15 cellular contexts compared by ENCODE assay signal in the genomic region with DNA sequence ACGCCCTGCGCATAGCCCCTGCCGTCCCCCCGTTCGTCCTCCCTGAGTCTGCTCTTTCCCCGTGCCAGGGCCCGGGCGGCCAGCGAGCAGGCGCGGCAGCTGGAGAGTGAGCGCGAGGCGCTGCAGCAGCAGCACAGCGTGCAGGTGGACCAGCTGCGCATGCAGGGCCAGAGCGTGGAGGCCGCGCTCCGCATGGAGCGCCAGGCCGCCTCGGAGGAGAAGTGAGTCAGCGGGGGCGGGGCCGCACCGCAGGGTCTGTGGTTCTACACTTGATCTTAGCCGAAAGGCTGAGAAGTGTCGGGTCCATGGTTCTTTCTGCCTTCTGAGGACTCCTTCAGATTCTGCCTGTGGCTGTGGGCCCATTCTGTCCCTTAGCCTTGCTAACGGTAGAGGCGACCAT. TPM values are rescaled to one million over a fixed set of nuclear protein-coding genes. Genes with fewer than 3 reads are reported as not detected.
"Had no signal": no experiment of that assay in that cellular context is flagged by ENCODE, and none has a peak within 500 bp of the region (broad histone marks: within the 10 kb centered on the region; RNA-seq: fewer than 3 reads in every experiment).

No MANE protein-coding gene starts in this region.

RNA-seq across cellular contexts. Expression of a gene that starts 24.6 kb away (rescaled TPM):
- total RNA-seq: activated CD4-positive, alpha-beta memory T cell treated with anti-CD3 and anti-CD28 coated beads, Interleukin-2, amount 10 ng/mL, durations not matched to agents 7 days and 5 days; activated CD4-positive, alpha-beta T cell treated with anti-CD3 and anti-CD28 coated beads for 36 hours; activated CD4-positive, alpha-beta T cell treated with anti-CD3 and anti-CD28 coated beads, Interleukin-2, amount 10 ng/mL, durations not matched to agents 7 days and 5 days; activated CD8-positive, alpha-beta memory T cell treated with anti-CD3 and anti-CD28 coated beads, Interleukin-2, amount 10 ng/mL, durations not matched to agents 7 days and 5 days; activated CD8-positive, alpha-beta T cell treated with anti-CD3 and anti-CD28 coated beads, Interleukin-2, amount 10 ng/mL, durations not matched to agents 7 days and 5 days; activated naive CD8-positive, alpha-beta T cell treated with anti-CD3 and anti-CD28 coated beads, Interleukin-2, amount 10 ng/mL, durations not matched to agents 7 days and 5 days; activated T-helper 2 cell treated with anti-CD3 and anti-CD28 coated beads, Interferon-gamma antibody, Interleukin-2, Interleukin-4, amounts not matched to agents 10 μg/mL and 5 μg/mL and 100 μg/mL, durations not matched to agents 14 hours and 24 hours and 36 hours; ascending aorta; bronchial epithelial cell; cardiac muscle cell; chondrocyte; T-helper 1 cell treated with Interleukin-12 subunit alpha and Interleukin-12 subunit beta and Interleukin-4 antibody, amounts not matched to agents 30 ng/mL and 1 ng/mL, for 36 hours; T-helper 17 cell; T-helper 2 cell treated with Interferon-gamma antibody and Interleukin-4, amounts not matched to agents 100 ng/mL and 5 ng/mL, for 36 hours; WTC11 had no signal
- polyA plus RNA-seq: cardiac muscle cell had no signal

RNA-seq across cellular contexts. Expression of a gene that starts 58.7 kb away (rescaled TPM):
- total RNA-seq: activated CD4-positive, alpha-beta memory T cell treated with anti-CD3 and anti-CD28 coated beads, Interleukin-2, amount 10 ng/mL, durations not matched to agents 7 days and 5 days; activated CD4-positive, alpha-beta T cell treated with anti-CD3 and anti-CD28 coated beads for 36 hours; activated CD4-positive, alpha-beta T cell treated with anti-CD3 and anti-CD28 coated beads, Interleukin-2, amount 10 ng/mL, durations not matched to agents 7 days and 5 days; activated CD8-positive, alpha-beta memory T cell treated with anti-CD3 and anti-CD28 coated beads, Interleukin-2, amount 10 ng/mL, durations not matched to agents 7 days and 5 days; activated CD8-positive, alpha-beta T cell treated with anti-CD3 and anti-CD28 coated beads, Interleukin-2, amount 10 ng/mL, durations not matched to agents 7 days and 5 days; activated naive CD8-positive, alpha-beta T cell treated with anti-CD3 and anti-CD28 coated beads, Interleukin-2, amount 10 ng/mL, durations not matched to agents 7 days and 5 days; activated T-helper 2 cell treated with anti-CD3 and anti-CD28 coated beads, Interferon-gamma antibody, Interleukin-2, Interleukin-4, amounts not matched to agents 10 μg/mL and 5 μg/mL and 100 μg/mL, durations not matched to agents 14 hours and 24 hours and 36 hours; ascending aorta; bronchial epithelial cell; cardiac muscle cell; chondrocyte; T-helper 1 cell treated with Interleukin-12 subunit alpha and Interleukin-12 subunit beta and Interleukin-4 antibody, amounts not matched to agents 30 ng/mL and 1 ng/mL, for 36 hours; T-helper 17 cell; T-helper 2 cell treated with Interferon-gamma antibody and Interleukin-4, amounts not matched to agents 100 ng/mL and 5 ng/mL, for 36 hours; WTC11 had no signal
- polyA plus RNA-seq: cardiac muscle cell had no signal
